Comparison of ENCODE assay signal across 8 cellular contexts in genomic region chr7:141702047-141702567, GRCh38. TPM values are rescaled to one million over a fixed set of nuclear protein-coding genes. Genes with fewer than 3 reads are reported as not detected.
DNase-seq lines count a peak whose midpoint lies in the region; ATAC-seq and TF ChIP-seq lines count a peak whose summit lies in the region.

TSS of gene DENND11 (minus strand) at chr7:141702166. CDS start at chr7:141702153, 13 bp downstream.

- peak; percentile 33 for ATAC-seq in GM18508 (IDR thresholded peaks at IDR 0.05; ENCODE audit: insufficient read depth, unreplicated experiment)
- ATAC-seq in HG02970 (IDR thresholded peaks at IDR 0.05; ENCODE audit: low FRiP score, unreplicated experiment): peak; percentile 78
- peak; percentile 68 to 80 (median 76) for ATAC-seq in natural killer cell

- H3K27me3 ChIP-seq in stomach smooth muscle (ENCODE audit: control insufficient read depth in 1 of 2, insufficient read depth in 2 of 2, low read length in 2 of 2): no peaks in the 10 kb centered on the region

- H3K9ac ChIP-seq in stomach smooth muscle (ENCODE audit: low read length in 2 of 2): peak within 1 kb of the TSS; percentile 75 to 77

- TF ChIP-seq CTCF in natural killer cell (IDR thresholded peaks at IDR 0.05): no peak

- H3K4me3 Mint-ChIP-seq in activated T-cell treated with anti-CD3 and anti-CD28 coated beads, Interleukin-2, amount 50 U/mL, for 24 hours: peak within 1 kb of the TSS; percentile 83
- H3K4me3 Mint-ChIP-seq in natural killer cell: peak within 1 kb of the TSS; percentile 90

- H3K27ac Mint-ChIP-seq in activated T-cell treated with anti-CD3 and anti-CD28 coated beads, Interleukin-2, amount 50 U/mL, for 24 hours: peak within 1 kb of the TSS; percentile 77
- peak within 1 kb of the TSS; percentile 89 to 91 for H3K27ac Mint-ChIP-seq in natural killer cell

- H3K27ac ChIP-seq in stomach smooth muscle (ENCODE audit: low read length): peak within 1 kb of the TSS; percentile 41

- H3K4me3 ChIP-seq in stomach smooth muscle (ENCODE audit: low read length in 2 of 2): peak within 1 kb of the TSS; percentile 78 to 87

- no peaks in the 10 kb centered on the region for H3K36me3 Mint-ChIP-seq in activated T-cell treated with anti-CD3 and anti-CD28 coated beads, Interleukin-2, amount 50 U/mL, for 24 hours (ENCODE audit: low read depth)
- no peaks in the 10 kb centered on the region for H3K36me3 Mint-ChIP-seq in natural killer cell

- no peaks in the 10 kb centered on the region for H3K36me3 ChIP-seq in stomach smooth muscle (ENCODE audit: control insufficient read depth in 2 of 2, insufficient read depth in 2 of 2, low read length in 2 of 2)

- no peaks in the 10 kb centered on the region for H3K9me3 Mint-ChIP-seq in activated T-cell treated with anti-CD3 and anti-CD28 coated beads, Interleukin-2, amount 50 U/mL, for 24 hours
- no peaks in the 10 kb centered on the region for H3K9me3 Mint-ChIP-seq in natural killer cell

- H3K27me3 Mint-ChIP-seq in activated T-cell treated with anti-CD3 and anti-CD28 coated beads, Interleukin-2, amount 50 U/mL, for 24 hours: no peaks in the 10 kb centered on the region
- H3K27me3 Mint-ChIP-seq in natural killer cell (ENCODE audit: low read depth in 2 of 2): peaks cover 0 to 5% of the 10 kb centered on the region in 2 donors

- peak; percentile 31 for DNase-seq in 8988T
- DNase-seq in NCI-H69 (lab: John Stamatoyannopoulos, UW): peak; percentile 88
- DNase-seq in activated T-cell treated with anti-CD3 and anti-CD28 coated beads, Interleukin-2, amount 50 U/mL, for 24 hours: peak; percentile 74
- DNase-seq in fibroblast of gingiva (ENCODE audit: low read depth): peak; percentile 12
- DNase-seq in natural killer cell: peak; percentile 67

- H3K4me1 Mint-ChIP-seq in activated T-cell treated with anti-CD3 and anti-CD28 coated beads, Interleukin-2, amount 50 U/mL, for 24 hours (ENCODE audit: low read depth): peaks cover 44% of the 10 kb centered on the region
- H3K4me1 Mint-ChIP-seq in natural killer cell: peaks cover 33 to 39% of the 10 kb centered on the region in 2 donors

- H3K9me3 ChIP-seq in stomach smooth muscle (ENCODE audit: control insufficient read depth in 2 of 2, low read length in 2 of 2): no peaks in the 10 kb centered on the region

- intact Hi-C loops in natural killer cell (cut with micrococcal nuclease): no loop called here

- H3K4me1 ChIP-seq in stomach smooth muscle (ENCODE audit: control insufficient read depth, insufficient read depth, low read length): peaks cover 13% of the 10 kb centered on the region

RNA-seq across cellular contexts. Expression of gene DENND11, which starts in this region (rescaled TPM):
- total RNA-seq in natural killer cell: 10 to 100 TPM; 28.9 to 57.0 (median 47.6) TPM

Comparison
In these comparisons a context has a peak if more than half of its experiments do, and no peak if none do; other contexts are left out.
1. Peak in every context shown above with its lines: DNase-seq, ATAC-seq, H3K4me3 ChIP-seq and H3K27ac ChIP-seq.
2. DNase-seq: peak in every context shown above with its lines; median percentile 88 in NCI-H69; 74 in activated T-cell treated with anti-CD3 and anti-CD28 coated beads, Interleukin-2, amount 50 U/mL, for 24 hours; 67 in natural killer cell; 31 in 8988T; 12 in fibroblast of gingiva.